ENCODE assay signal across 8 cellular contexts in the genomic region with DNA sequence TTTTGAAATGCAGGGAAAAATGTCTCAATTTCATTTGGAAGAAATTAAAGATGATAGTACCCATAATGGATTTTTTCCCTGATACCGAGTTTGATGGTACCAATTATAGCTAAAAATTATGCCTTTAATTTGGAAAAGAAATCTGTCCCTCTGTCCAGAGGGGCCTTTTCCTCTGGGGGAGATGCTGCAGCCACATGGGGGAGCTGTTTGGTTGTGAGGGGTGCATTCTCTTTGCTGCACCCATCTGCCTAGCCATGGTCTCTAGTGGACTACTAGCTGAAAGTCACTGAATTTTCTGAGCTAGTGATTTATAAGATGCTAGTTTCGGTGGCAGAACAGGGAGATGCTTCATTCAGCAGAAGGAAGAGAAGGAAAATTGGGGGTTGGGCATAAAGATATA.
DNase-seq lines count a peak whose midpoint lies in the region; ATAC-seq and TF ChIP-seq lines count a peak whose summit lies in the region.

No MANE protein-coding gene starts in this region.

- ATAC-seq in GM18867 (IDR thresholded peaks at IDR 0.05; ENCODE audit: unreplicated experiment), result no peak
- no peak for ATAC-seq in GM19452 (IDR thresholded peaks at IDR 0.05; ENCODE audit: unreplicated experiment)

- no peaks in the 10 kb centered on the region for H3K9me3 Mint-ChIP-seq in T-helper 2 cell treated with Interferon-gamma antibody and Interleukin-4, amounts not matched to agents 5 μg/mL and 100 μg/mL, for 36 hours

- TF ChIP-seq CTCF in fibroblast of pulmonary artery (IDR thresholded peaks at IDR 0.05; ENCODE audit: low read length, missing control alignments), result peak; percentile 61

- peaks cover 35% of the 10 kb centered on the region for H3K36me3 Mint-ChIP-seq in T-helper 2 cell treated with Interferon-gamma antibody and Interleukin-4, amounts not matched to agents 5 μg/mL and 100 μg/mL, for 36 hours (ENCODE audit: low read depth)

- peaks cover 10% of the 10 kb centered on the region for H3K4me1 Mint-ChIP-seq in T-helper 2 cell treated with Interferon-gamma antibody and Interleukin-4, amounts not matched to agents 5 μg/mL and 100 μg/mL, for 36 hours (ENCODE audit: low read depth)

- H3K4me3 ChIP-seq in fibroblast of pulmonary artery (replicated peaks; ENCODE audit: low read depth, low read length), result no peak overlapping the region

- peak; percentile 34 for DNase-seq in activated naive CD4-positive, alpha-beta T cell treated with Interleukin-2 at 50 U/mL for 16 hours
- DNase-seq in activated naive CD4-positive, alpha-beta T cell (lab: John Stamatoyannopoulos, UW), result no peak
- peak; percentile 26 for DNase-seq in T-helper 2 cell treated with Interferon-gamma antibody and Interleukin-4, amounts not matched to agents 5 μg/mL and 100 μg/mL, for 36 hours (ENCODE audit: low spot score)
- peak; percentile 29 for DNase-seq in fibroblast of pulmonary artery (ENCODE audit: low read depth)
- DNase-seq in stimulated activated CD8-positive, alpha-beta memory T cell treated with anti-CD3 and anti-CD28 coated beads, Interleukin-2, amount 100 ng/mL, for 48 hours (ENCODE audit: low read depth in 2 of 2), result peak; percentile 32 to 38
- DNase-seq in middle frontal gyrus (ENCODE audit: extremely low spot score, low spot score), result no peak

- no peak overlapping the region for H3K27ac Mint-ChIP-seq in T-helper 2 cell treated with Interferon-gamma antibody and Interleukin-4, amounts not matched to agents 5 μg/mL and 100 μg/mL, for 36 hours

- H3K4me3 Mint-ChIP-seq in T-helper 2 cell treated with Interferon-gamma antibody and Interleukin-4, amounts not matched to agents 5 μg/mL and 100 μg/mL, for 36 hours, result no peak overlapping the region

- no peaks in the 10 kb centered on the region for H3K27me3 Mint-ChIP-seq in T-helper 2 cell treated with Interferon-gamma antibody and Interleukin-4, amounts not matched to agents 5 μg/mL and 100 μg/mL, for 36 hours (ENCODE audit: low read depth)

Comparison
In these comparisons a context has a peak if more than half of its experiments do, and no peak if none do; other contexts are left out.
1. DNase-seq: peak in activated naive CD4-positive, alpha-beta T cell treated with Interleukin-2 at 50 U/mL for 16 hours (single experiment), T-helper 2 cell treated with Interferon-gamma antibody and Interleukin-4, amounts not matched to agents 5 μg/mL and 100 μg/mL, for 36 hours (single experiment), fibroblast of pulmonary artery (single experiment) and stimulated activated CD8-positive, alpha-beta memory T cell treated with anti-CD3 and anti-CD28 coated beads, Interleukin-2, amount 100 ng/mL, for 48 hours (2 of 2); none in activated naive CD4-positive, alpha-beta T cell (0 of 4) and middle frontal gyrus (single experiment).